8 cellular contexts compared by ENCODE assay signal in genomic region chrX:53093748-53094583, GRCh38. TPM values are rescaled to one million over a fixed set of nuclear protein-coding genes. Genes with fewer than 3 reads are reported as not detected.
DNase-seq lines count a peak whose midpoint lies in the region; ATAC-seq and TF ChIP-seq lines count a peak whose summit lies in the region.

Gene KANTR, plus strand, starts transcription at chrX:53094142. Its CDS starts 30,131 bp downstream, at chrX:53124273.

- no peaks in the 10 kb centered on the region for H3K27me3 Mint-ChIP-seq in activated CD4-positive, alpha-beta memory T cell treated with anti-CD3 and anti-CD28 coated beads, Interleukin-2, amount 10 ng/mL, durations not matched to agents 7 days and 5 days

- TF ChIP-seq POLR2A in right lobe of liver (IDR thresholded peaks at IDR 0.05), result peak; percentile 76

- no peaks in the 10 kb centered on the region for H3K36me3 Mint-ChIP-seq in activated CD4-positive, alpha-beta memory T cell treated with anti-CD3 and anti-CD28 coated beads, Interleukin-2, amount 10 ng/mL, durations not matched to agents 7 days and 5 days (ENCODE audit: low read depth)

- intact Hi-C loops in right lobe of liver (cut with DNase I), result no loop called here

- H3K36me3 ChIP-seq in duodenal mucosa (ENCODE audit: control insufficient read depth in 1 of 2, insufficient read depth in 2 of 2, low read length in 2 of 2) (no peaks in the 10 kb centered on the region), right lobe of liver (no peaks in the 10 kb centered on the region)

- ATAC-seq in GM19397 (IDR thresholded peaks at IDR 0.05; ENCODE audit: unreplicated experiment) (peak; percentile 84), HG03571 (IDR thresholded peaks at IDR 0.05; ENCODE audit: unreplicated experiment) (peak; percentile 70), right lobe of liver (peak; percentile 90 to 92 (median 90))

- H3K4me3 ChIP-seq in duodenal mucosa (ENCODE audit: low read depth in 1 of 2, low read length in 2 of 2) (peak within 1 kb of the TSS; percentile 82), right lobe of liver (peak within 1 kb of the TSS; percentile 49 to 66 (median 60))

- peak within 1 kb of the TSS; percentile 85 for H3K27ac Mint-ChIP-seq in activated CD4-positive, alpha-beta memory T cell treated with anti-CD3 and anti-CD28 coated beads, Interleukin-2, amount 10 ng/mL, durations not matched to agents 7 days and 5 days

- TF ChIP-seq CTCF in right lobe of liver (IDR thresholded peaks at IDR 0.05), result no peak

- 21% methylated on average over 32 of the region's 67 CpGs for WGBS in right lobe of liver (ENCODE audit: insufficient coverage, low coverage, low lambda C conversion rate, missing lambda C conversion rate)

- peaks cover 22% of the 10 kb centered on the region for H3K4me1 Mint-ChIP-seq in activated CD4-positive, alpha-beta memory T cell treated with anti-CD3 and anti-CD28 coated beads, Interleukin-2, amount 10 ng/mL, durations not matched to agents 7 days and 5 days

- POLR2A ChIA-PET in activated CD4-positive, alpha-beta memory T cell treated with anti-CD3 and anti-CD28 coated beads, Interleukin-2, amount 10 ng/mL, durations not matched to agents 7 days and 5 days (lab: Charles Lee), result interaction anchor here (1.3 kb wide), 1 partner anchor 12 kb away, joined by 8 read pairs; the partner anchor contains the start of gene TSPYL2

- DNase-seq in CD1c-positive myeloid dendritic cell (ENCODE audit: extremely low spot score) (peak; percentile 94), NCI-H774 (lab: John Stamatoyannopoulos, UW) (peak; percentile 86), right lobe of liver (peak; percentile 76 to 87 (median 83))
- peak; percentile 82 for DNase-seq in activated CD4-positive, alpha-beta memory T cell treated with anti-CD3 and anti-CD28 coated beads, Interleukin-2, amount 10 ng/mL, durations not matched to agents 7 days and 5 days
- peak; percentile 58 to 75 for DNase-seq in stimulated activated CD4-positive, alpha-beta T cell treated with anti-CD3 and anti-CD28 coated beads, Interleukin-4, amount 100 ng/mL, for 4 hours

- peak within 1 kb of the TSS; percentile 57 to 66 for H3K9ac ChIP-seq in duodenal mucosa (ENCODE audit: low read depth in 1 of 2, low read length in 2 of 2)

- no peaks in the 10 kb centered on the region for H3K9me3 Mint-ChIP-seq in activated CD4-positive, alpha-beta memory T cell treated with anti-CD3 and anti-CD28 coated beads, Interleukin-2, amount 10 ng/mL, durations not matched to agents 7 days and 5 days

- no peaks in the 10 kb centered on the region for H3K27me3 ChIP-seq in duodenal mucosa (ENCODE audit: control insufficient read depth in 1 of 2, insufficient read depth in 2 of 2, low read length in 2 of 2)
- H3K27me3 ChIP-seq in right lobe of liver, result no peaks in the 10 kb centered on the region

- H3K4me3 Mint-ChIP-seq in activated CD4-positive, alpha-beta memory T cell treated with anti-CD3 and anti-CD28 coated beads, Interleukin-2, amount 10 ng/mL, durations not matched to agents 7 days and 5 days, result peak within 1 kb of the TSS; percentile 87

- H3K4me1 ChIP-seq in duodenal mucosa (ENCODE audit: control insufficient read depth in 1 of 2, insufficient read depth in 2 of 2, low read length in 2 of 2) (no peaks in the 10 kb centered on the region), right lobe of liver (no peaks in the 10 kb centered on the region)

- H3K9me3 ChIP-seq in duodenal mucosa (ENCODE audit: control insufficient read depth in 1 of 2, low read length in 2 of 2) (no peaks in the 10 kb centered on the region), right lobe of liver (no peaks in the 10 kb centered on the region)

- H3K27ac ChIP-seq in duodenal mucosa (ENCODE audit: low read depth, low read length) (peak within 1 kb of the TSS; percentile 93), right lobe of liver (peak within 1 kb of the TSS; percentile 64 to 73 (median 68))

- CTCF ChIA-PET in activated CD4-positive, alpha-beta memory T cell treated with anti-CD3 and anti-CD28 coated beads, Interleukin-2, amount 10 ng/mL, durations not matched to agents 7 days and 5 days (lab: Charles Lee), result no interaction called here

RNA-seq across cellular contexts. Expression of gene KANTR, which starts in this region (rescaled TPM):
- 1 to 10 TPM; 7.5 to 7.7 TPM for total RNA-seq in activated CD4-positive, alpha-beta memory T cell treated with anti-CD3 and anti-CD28 coated beads, Interleukin-2, amount 10 ng/mL, durations not matched to agents 7 days and 5 days
- total RNA-seq in right lobe of liver, result 1 to 10 TPM; 2.2 to 6.1 (median 4.0) TPM

Comparison
In these comparisons a context has a peak if more than half of its experiments do, and no peak if none do; other contexts are left out.
1. Peak in every context shown above with its lines: DNase-seq, ATAC-seq, H3K4me3 ChIP-seq and H3K27ac ChIP-seq.